In genomic region chr3:165254812-165255211, GRCh38 we compare ENCODE assay signal across 10 cellular contexts. TPM values are rescaled to one million over a fixed set of nuclear protein-coding genes. Genes with fewer than 3 reads are reported as not detected.
A peak's percentile ranks its signal among the peaks of the same experiment; 100 is the strongest.
DNase-seq lines count a peak whose midpoint lies in the region; ATAC-seq, FAIRE-seq and TF ChIP-seq lines count a peak whose summit lies in the region.
"Had no signal": no experiment of that assay in that cellular context is flagged by ENCODE, and none has a peak within 500 bp of the region (broad histone marks: within the 10 kb centered on the region; RNA-seq: fewer than 3 reads in every experiment).

No MANE protein-coding gene starts in this region.

- POLR2A ChIA-PET in activated CD4-positive, alpha-beta memory T cell treated with anti-CD3 and anti-CD28 coated beads, Interleukin-2, amount 10 ng/mL, durations not matched to agents 7 days and 5 days (lab: Charles Lee): no interaction called here

- FAIRE-seq in A204.1 (lab: Jason Lieb, UNC): peak; percentile 9

- H3K9me2 ChIP-seq in OCI-LY1 (ENCODE audit: low read depth, low read length): no peaks in the 10 kb centered on the region

- H3K4me3 ChIP-seq in OCI-LY1 (ENCODE audit: low read depth, low read length, poor library complexity, severe bottlenecking) (no peak overlapping the region), gastroesophageal sphincter (no peak overlapping the region)

- TF ChIP-seq EP300 in gastroesophageal sphincter (IDR thresholded peaks at IDR 0.05): no peak

- TF ChIP-seq CTCF in OCI-LY1 (IDR thresholded peaks at IDR 0.05; ENCODE audit: low read length) (peak; percentile 34; the same call in 1 of the 2 replicates), gastroesophageal sphincter (IDR thresholded peaks at IDR 0.05) (peak in 3 of 4 experiments; percentile 43 to 53 (median 47))

- no peaks in the 10 kb centered on the region for H3K79me2 ChIP-seq in OCI-LY1 (ENCODE audit: insufficient read depth, low read length)

- H4K20me1 ChIP-seq in OCI-LY1 (ENCODE audit: insufficient read depth, low read length): no peaks in the 10 kb centered on the region

- no peak overlapping the region for H3K9ac ChIP-seq in OCI-LY1 (ENCODE audit: low read length)

- H3F3A ChIP-seq in OCI-LY1 (ENCODE audit: insufficient read depth, low read length): no peaks in the 10 kb centered on the region

- H3K36me3 Mint-ChIP-seq in activated CD4-positive, alpha-beta memory T cell treated with anti-CD3 and anti-CD28 coated beads, Interleukin-2, amount 10 ng/mL, durations not matched to agents 7 days and 5 days (ENCODE audit: low read depth): no peaks in the 10 kb centered on the region

- H3K4me2 ChIP-seq in OCI-LY1 (ENCODE audit: low read length): no peak overlapping the region

- CTCF ChIA-PET in activated CD4-positive, alpha-beta memory T cell treated with anti-CD3 and anti-CD28 coated beads, Interleukin-2, amount 10 ng/mL, durations not matched to agents 7 days and 5 days (lab: Charles Lee): no interaction called here

- H3K9me3 ChIP-seq in OCI-LY1 (ENCODE audit: low read length): no peaks in the 10 kb centered on the region
- no peaks in the 10 kb centered on the region for H3K9me3 ChIP-seq in gastroesophageal sphincter

- no peaks in the 10 kb centered on the region for H3K27me3 Mint-ChIP-seq in activated CD4-positive, alpha-beta memory T cell treated with anti-CD3 and anti-CD28 coated beads, Interleukin-2, amount 10 ng/mL, durations not matched to agents 7 days and 5 days

- TF ChIP-seq POLR2A in gastroesophageal sphincter (IDR thresholded peaks at IDR 0.05): no peak

- 7% methylated on average over 1 of the region's 1 CpG; no CpG with 5 or more reads in 1 of the 2 donors for WGBS in gastroesophageal sphincter (ENCODE audit: low coverage in 1 of 2), 2 donors

- peaks cover 2% of the 10 kb centered on the region for H3K9me3 Mint-ChIP-seq in activated CD4-positive, alpha-beta memory T cell treated with anti-CD3 and anti-CD28 coated beads, Interleukin-2, amount 10 ng/mL, durations not matched to agents 7 days and 5 days

- no peaks in the 10 kb centered on the region for H3K27me3 ChIP-seq in OCI-LY1 (ENCODE audit: insufficient read depth, low read length)
- H3K27me3 ChIP-seq in gastroesophageal sphincter: no peaks in the 10 kb centered on the region

- no peak overlapping the region for H2AFZ ChIP-seq in OCI-LY1 (ENCODE audit: low read length)

- H3K4me1 ChIP-seq in OCI-LY1 (ENCODE audit: insufficient read depth, low read length, severe bottlenecking) (no peaks in the 10 kb centered on the region), gastroesophageal sphincter (peaks cover 0 to 11% (median 0%) of the 10 kb centered on the region in 3 donors)

- no peak overlapping the region for H3K27ac Mint-ChIP-seq in activated CD4-positive, alpha-beta memory T cell treated with anti-CD3 and anti-CD28 coated beads, Interleukin-2, amount 10 ng/mL, durations not matched to agents 7 days and 5 days

- H3K4me1 Mint-ChIP-seq in activated CD4-positive, alpha-beta memory T cell treated with anti-CD3 and anti-CD28 coated beads, Interleukin-2, amount 10 ng/mL, durations not matched to agents 7 days and 5 days: no peaks in the 10 kb centered on the region

- H3K36me3 ChIP-seq in OCI-LY1 (ENCODE audit: insufficient read depth, low read length) (no peaks in the 10 kb centered on the region), gastroesophageal sphincter (no peaks in the 10 kb centered on the region)

- DNase-seq in HPDE6-E6E7 (ENCODE audit: extremely low spot score) (peak; percentile 40), NCI-H1930 (lab: John Stamatoyannopoulos, UW) (no peak)
- no peak for DNase-seq in activated CD4-positive, alpha-beta memory T cell treated with anti-CD3 and anti-CD28 coated beads, Interleukin-2, amount 10 ng/mL, durations not matched to agents 7 days and 5 days
- DNase-seq: occipital lobe had no signal

- H3K4me3 Mint-ChIP-seq in activated CD4-positive, alpha-beta memory T cell treated with anti-CD3 and anti-CD28 coated beads, Interleukin-2, amount 10 ng/mL, durations not matched to agents 7 days and 5 days: no peak overlapping the region

- no peak overlapping the region for H3K27ac ChIP-seq in OCI-LY1 (ENCODE audit: low read depth, low read length, poor library complexity, severe bottlenecking)
- peak overlapping the region in 2 of 4 donors; percentile 31 to 56 for H3K27ac ChIP-seq in gastroesophageal sphincter

- ATAC-seq in gastroesophageal sphincter: peak; percentile 82
- no peak for ATAC-seq in GM19351 (IDR thresholded peaks at IDR 0.05; ENCODE audit: unreplicated experiment)
- ATAC-seq in HG02571 (IDR thresholded peaks at IDR 0.05; ENCODE audit: unreplicated experiment): no peak

RNA-seq across cellular contexts. Expression of gene SLITRK3, which starts 58.6 kb away (rescaled TPM):
- total RNA-seq in gastroesophageal sphincter: 10 to 100 TPM; 12.7 to 24.3 (median 14.4) TPM
- total RNA-seq in activated CD4-positive, alpha-beta memory T cell treated with anti-CD3 and anti-CD28 coated beads, Interleukin-2, amount 10 ng/mL, durations not matched to agents 7 days and 5 days: not detected
- total RNA-seq: Daoy had no signal

Comparison
In these comparisons a context has a peak if more than half of its experiments do, and no peak if none do; other contexts are left out.
1. RNA of gene SLITRK3, which starts 58.6 kb away (total RNA-seq): 12.7 to 24.3 TPM in gastroesophageal sphincter; not detected in activated CD4-positive, alpha-beta memory T cell treated with anti-CD3 and anti-CD28 coated beads, Interleukin-2, amount 10 ng/mL, durations not matched to agents 7 days and 5 days; every median in the first group is over 10 times any median in the second.